In genomic region chr14:59900536-59900935, GRCh38 we compare ENCODE assay signal across 26 cellular contexts. TPM values are rescaled to one million over a fixed set of nuclear protein-coding genes. Genes with fewer than 3 reads are reported as not detected.
"Had no signal": no experiment of that assay in that cellular context is flagged by ENCODE, and none has a peak within 500 bp of the region (broad histone marks: within the 10 kb centered on the region; RNA-seq: fewer than 3 reads in every experiment).

No MANE protein-coding gene starts in this region.

- H3K4me1 ChIP-seq: left ventricle myocardium inferior, right atrium auricular region, right lobe of liver, stomach, testis, thyroid gland, transverse colon, upper lobe of right lung, uterus had no signal

- ATAC-seq: naive thymus-derived CD4-positive, alpha-beta T cell; natural killer cell treated with Interleukin-12 subunit alpha and Interleukin-12 subunit beta and Interleukin-15 and Interleukin-18, amount 100 ng/mL, for 72 hours; right lobe of liver; stimulated activated naive B cell treated with anti-CD40 and anti-IgM and Interleukin-4, amounts not matched to agents 10 μg/mL and 1 μg/mL and 100 μg/mL, for 72 hours; stimulated activated naive CD8-positive, alpha-beta T cell treated with anti-CD3 and anti-CD28 coated beads, Interleukin-15, Interleukin-2, amounts not matched to agents 100 U/mL and 50 U/mL, for 24 hours; upper lobe of right lung had no signal

- H3K36me3 ChIP-seq: left ventricle myocardium inferior, ovary, right atrium auricular region, right lobe of liver, stomach, thyroid gland, transverse colon, upper lobe of right lung, uterus had no signal

- H3K27ac ChIP-seq: left ventricle myocardium inferior, ovary, right atrium auricular region, right lobe of liver, skin epidermis, stomach, testis, thyroid gland, transverse colon, upper lobe of right lung, uterus had no signal

- H3K27me3 ChIP-seq: ovary, right atrium auricular region, right lobe of liver, testis, thyroid gland, transverse colon, upper lobe of right lung, uterus had no signal

- H3K9me3 ChIP-seq: ovary, right atrium auricular region, right lobe of liver, stomach, testis, thyroid gland, transverse colon, upper lobe of right lung, uterus had no signal

- H3K4me3 ChIP-seq: left ventricle myocardium inferior, lung, ovary, right atrium auricular region, right lobe of liver, skin epidermis, stomach, testis, thyroid gland, transverse colon, upper lobe of right lung, uterus had no signal

- DNase-seq: islet precursor cell; left ventricle myocardium inferior; mesendoderm; naive thymus-derived CD4-positive, alpha-beta T cell; ovary; right lobe of liver; stimulated activated CD4-positive, alpha-beta T cell treated with anti-CD3 and anti-CD28 coated beads, Interleukin-12 subunit alpha, Interleukin-12 subunit beta, amount 100 ng/mL, for 4 hours; stimulated activated CD4-positive, alpha-beta T cell treated with anti-CD3 and anti-CD28 coated beads, Interleukin-15, amount 100 ng/mL, for 24 hours; stimulated activated CD4-positive, alpha-beta T cell treated with anti-CD3 and anti-CD28 coated beads, Interleukin-2, amount 100 ng/mL, for 24 hours; stimulated activated CD4-positive, alpha-beta T cell treated with anti-CD3 and anti-CD28 coated beads, Interleukin-4, amount 100 ng/mL, for 1 hour; stimulated activated naive B cell treated with anti-CD40 and anti-IgM and Interleukin-4, amounts not matched to agents 10 μg/mL and 1 μg/mL and 100 μg/mL, for 72 hours; stimulated activated naive CD8-positive, alpha-beta T cell treated with anti-CD3 and anti-CD28 coated beads, Interleukin-15, Interleukin-2, amounts not matched to agents 100 U/mL and 50 U/mL, for 24 hours; stomach; testis; thyroid gland; transverse colon; upper lobe of right lung; uterus had no signal

RNA-seq across cellular contexts. Expression of gene LRRC9, which starts 19.4 kb away (rescaled TPM):
- total RNA-seq: kidney epithelial cell; lower leg skin; mononuclear cell; naive thymus-derived CD4-positive, alpha-beta T cell; natural killer cell treated with Interleukin-12 subunit alpha and Interleukin-12 subunit beta and Interleukin-15 and Interleukin-18, amount 100 ng/mL, for 72 hours; pulmonary artery endothelial cell; stomach; transverse colon; upper lobe of right lung had no signal
- polyA plus RNA-seq: naive thymus-derived CD4-positive, alpha-beta T cell; ovary; stomach had no signal

RNA-seq across cellular contexts. Expression of gene RTN1, which starts 30.0 kb away (rescaled TPM):
- total RNA-seq: natural killer cell treated with Interleukin-12 subunit alpha and Interleukin-12 subunit beta and Interleukin-15 and Interleukin-18, amount 100 ng/mL, for 72 hours had no signal
- polyA plus RNA-seq: naive thymus-derived CD4-positive, alpha-beta T cell had no signal
